In genomic region chr18:75678662-75679061, GRCh38 we compare ENCODE assay signal across 32 cellular contexts.
DNase-seq lines count a peak whose midpoint lies in the region; ATAC-seq and TF ChIP-seq lines count a peak whose summit lies in the region.
"Had no signal": no experiment of that assay in that cellular context is flagged by ENCODE, and none has a peak within 500 bp of the region (broad histone marks: within the 10 kb centered on the region; RNA-seq: fewer than 3 reads in every experiment).

No MANE protein-coding gene starts in this region.

- DNase-seq in heart left ventricle: no peak
- DNase-seq in cardiac septum (ENCODE audit: low spot score): no peak
- DNase-seq in dermis microvascular lymphatic vessel endothelial cell (ENCODE audit: low read depth in 2 of 2): peak; percentile 42 to 82
- DNase-seq in left kidney (ENCODE audit: low read depth, low spot score): peak; percentile 27
- no peak for DNase-seq in thyroid gland
- DNase-seq in GM10248 (ENCODE audit: extremely low spot score): no peak
- DNase-seq in T-cell: no peak
- no peak for DNase-seq in A172 (ENCODE audit: low spot score)
- DNase-seq: activated CD4-positive, alpha-beta T cell treated with anti-CD3 and anti-CD28 coated beads, Interleukin-2, amount 10 ng/mL, durations not matched to agents 24 days and 14 days; activated effector memory CD4-positive, alpha-beta T cell treated with Interleukin-2 at 50 U/mL for 16 hours; anterior cingulate cortex; BE2C; CD8-positive, alpha-beta memory T cell; cortex of kidney; DMS 273 treated with DMSO at 0.1 percent for 48 hours; endodermal cell; H7; hippocampal formation; mesendoderm; NCI-H1930; NCI-H2227 treated with DMSO at 0.1 percent for 48 hours; NCI-H526 treated with DMSO at 0.1 percent for 48 hours; right lobe of liver; stimulated activated CD4-positive, alpha-beta T cell treated with anti-CD3 and anti-CD28 coated beads, Interleukin-15, amount 100 ng/mL, for 24 hours; stimulated activated CD4-positive, alpha-beta T cell treated with anti-CD3 and anti-CD28 coated beads, Interleukin-4, amount 100 ng/mL, for 4 hours; trophoblast cell had no signal

- WGBS in heart left ventricle, 4 donors: 34 to 49% (median 36%) methylated on average over 7 of the region's 7 CpGs
- WGBS in thyroid gland, 2 donors: 24 to 27% methylated on average over 7 of the region's 7 CpGs

- TF ChIP-seq CTCF in heart left ventricle (IDR thresholded peaks at IDR 0.05): no peak
- TF ChIP-seq CTCF in thyroid gland (IDR thresholded peaks at IDR 0.05): no peak
- no peak for TF ChIP-seq CTCF in GM10248 (IDR thresholded peaks at IDR 0.05; ENCODE audit: control extremely low read depth, extremely low read depth, low read depth, missing control alignments)

- no peak overlapping the region for H3K27ac Mint-ChIP-seq in T-cell
- H3K27ac Mint-ChIP-seq: activated CD4-positive, alpha-beta T cell treated with anti-CD3 and anti-CD28 coated beads, Interleukin-2, amount 10 ng/mL, durations not matched to agents 24 days and 14 days; activated naive CD8-positive, alpha-beta T cell; CD8-positive, alpha-beta memory T cell; endodermal cell; stimulated activated effector memory CD8-positive, alpha-beta T cell treated with anti-CD3 and anti-CD28 coated beads, Interleukin-12 subunit alpha, Interleukin-12 subunit beta, amount 100 ng/mL, for 72 hours had no signal

- H3K27me3 ChIP-seq in heart left ventricle: no peaks in the 10 kb centered on the region
- H3K27me3 ChIP-seq in thyroid gland: no peaks in the 10 kb centered on the region
- H3K27me3 ChIP-seq: BE2C, cardiac muscle cell, right lobe of liver had no signal

- no peaks in the 10 kb centered on the region for H3K9me3 Mint-ChIP-seq in T-cell
- H3K9me3 Mint-ChIP-seq: activated CD4-positive, alpha-beta T cell treated with anti-CD3 and anti-CD28 coated beads, Interleukin-2, amount 10 ng/mL, durations not matched to agents 24 days and 14 days; endodermal cell had no signal

- POLR2A ChIA-PET in GM10248 (lab: Yijun Ruan, JAX) (no interaction called here), T-cell (lab: Charles Lee) (no interaction called here)

- H3K36me3 ChIP-seq in heart left ventricle (no peaks in the 10 kb centered on the region), thyroid gland (no peaks in the 10 kb centered on the region)
- H3K36me3 ChIP-seq: BE2C, cardiac muscle cell, right lobe of liver had no signal

- H3K4me3 ChIP-seq in heart left ventricle: peak overlapping the region in 7 of 12 donors; percentile 2 to 42 (median 27)
- no peak overlapping the region for H3K4me3 ChIP-seq in thyroid gland (replicated peaks in 1 of 3)
- H3K4me3 ChIP-seq: cardiac muscle cell, GM12878, K562, right lobe of liver had no signal

- TF ChIP-seq POLR2A in heart left ventricle (IDR thresholded peaks at IDR 0.05): no peak
- TF ChIP-seq POLR2A in thyroid gland (IDR thresholded peaks at IDR 0.05): no peak

- no peaks in the 10 kb centered on the region for H3K36me3 Mint-ChIP-seq in T-cell
- H3K36me3 Mint-ChIP-seq: activated naive CD8-positive, alpha-beta T cell; CD8-positive, alpha-beta memory T cell; stimulated activated effector memory CD8-positive, alpha-beta T cell treated with anti-CD3 and anti-CD28 coated beads, Interleukin-12 subunit alpha, Interleukin-12 subunit beta, amount 100 ng/mL, for 72 hours had no signal

- intact Hi-C loops in heart left ventricle (cut with DNase I) (no loop called here), cardiac septum (cut with DNase I) (no loop called here), thyroid gland (cut with DNase I) (no loop called here)

- H3K27me3 Mint-ChIP-seq in T-cell: peaks cover 14 to 16% of the 10 kb centered on the region in 2 donors

- peak in 3 of 4 donors; percentile 35 to 53 (median 53) for ATAC-seq in heart left ventricle
- ATAC-seq in T-cell (replicated peaks in 1 of 4): no peak
- ATAC-seq: GM12878, K562, right lobe of liver had no signal

- peaks cover 0 to 7% (median 0%) of the 10 kb centered on the region in 12 donors for H3K4me1 ChIP-seq in heart left ventricle
- peaks cover 6 to 15% of the 10 kb centered on the region in 2 donors for H3K4me1 ChIP-seq in thyroid gland
- H3K4me1 ChIP-seq: BE2C, right lobe of liver had no signal

- H3K27ac ChIP-seq in heart left ventricle: peak overlapping the region in 7 of 12 donors; percentile 28 to 78 (median 53)
- H3K27ac ChIP-seq in thyroid gland: peak overlapping the region in 2 of 3 donors; percentile 28 to 36
- H3K27ac ChIP-seq: cardiac muscle cell, right lobe of liver had no signal

- CTCF ChIA-PET in GM10248 (lab: Yijun Ruan, JAX): no interaction called here
- CTCF ChIA-PET in T-cell (lab: Charles Lee): no interaction called here

- no peak overlapping the region for H3K4me3 Mint-ChIP-seq in T-cell
- H3K4me3 Mint-ChIP-seq: activated CD4-positive, alpha-beta T cell treated with anti-CD3 and anti-CD28 coated beads, Interleukin-2, amount 10 ng/mL, durations not matched to agents 24 days and 14 days; activated naive CD8-positive, alpha-beta T cell; CD8-positive, alpha-beta memory T cell; endodermal cell; neural crest cell; stimulated activated effector memory CD8-positive, alpha-beta T cell treated with anti-CD3 and anti-CD28 coated beads, Interleukin-12 subunit alpha, Interleukin-12 subunit beta, amount 100 ng/mL, for 72 hours had no signal

- H3K9me3 ChIP-seq in heart left ventricle: peaks cover 0 to 9% (median 0%) of the 10 kb centered on the region in 12 donors
- H3K9me3 ChIP-seq in thyroid gland: no peaks in the 10 kb centered on the region
- H3K9me3 ChIP-seq: BE2C, right lobe of liver had no signal

- H3K4me1 Mint-ChIP-seq in T-cell: no peaks in the 10 kb centered on the region
- H3K4me1 Mint-ChIP-seq: activated CD4-positive, alpha-beta T cell treated with anti-CD3 and anti-CD28 coated beads, Interleukin-2, amount 10 ng/mL, durations not matched to agents 24 days and 14 days; CD8-positive, alpha-beta memory T cell; endodermal cell; neural crest cell; stimulated activated effector memory CD8-positive, alpha-beta T cell treated with anti-CD3 and anti-CD28 coated beads, Interleukin-12 subunit alpha, Interleukin-12 subunit beta, amount 100 ng/mL, for 72 hours had no signal

Comparison
In these comparisons a context has a peak if more than half of its experiments do, and no peak if none do; other contexts are left out.
1. ATAC-seq: peak in heart left ventricle (3 of 4); none in T-cell (0 of 4).
2. DNase-seq: peak in dermis microvascular lymphatic vessel endothelial cell (2 of 2) and left kidney (single experiment); none in heart left ventricle (0 of 5), cardiac septum (single experiment), thyroid gland (0 of 2), GM10248 (single experiment), T-cell (0 of 34) and A172 (single experiment).
3. H3K4me3 ChIP-seq: peak in heart left ventricle (7 of 12); none in thyroid gland (0 of 3).